18 cellular contexts compared by ENCODE assay signal in genomic region chr21:46131721-46132651, GRCh38. TPM values are rescaled to one million over a fixed set of nuclear protein-coding genes. Genes with fewer than 3 reads are reported as not detected.
DNase-seq lines count a peak whose midpoint lies in the region; ATAC-seq, FAIRE-seq and TF ChIP-seq lines count a peak whose summit lies in the region.
"Had no signal": no experiment of that assay in that cellular context is flagged by ENCODE, and none has a peak within 500 bp of the region (broad histone marks: within the 10 kb centered on the region; RNA-seq: fewer than 3 reads in every experiment).

No MANE protein-coding gene starts in this region.

- ATAC-seq in GM21360 (IDR thresholded peaks at IDR 0.05; ENCODE audit: unreplicated experiment) = no peak
- ATAC-seq in stimulated activated effector memory CD8-positive, alpha-beta T cell treated with anti-CD3 and anti-CD28 coated beads, Interleukin-12 subunit alpha, Interleukin-12 subunit beta, amount 100 ng/mL, for 72 hours = no peak
- ATAC-seq: GM12878 had no signal

- no peak overlapping the region for H4K8ac ChIP-seq in neuronal stem cell (ENCODE audit: low read depth, low read length)

- TF ChIP-seq CTCF in chondrocyte (IDR thresholded peaks at IDR 0.05) = no peak
- no peak for TF ChIP-seq CTCF in kidney (IDR thresholded peaks at IDR 0.05; ENCODE audit: borderline replicate concordance, extremely low read depth, insufficient read depth)

- H3K4me1 Mint-ChIP-seq in chondrocyte (ENCODE audit: low read depth) = peaks cover 9% of the 10 kb centered on the region
- H3K4me1 Mint-ChIP-seq in stimulated activated effector memory CD8-positive, alpha-beta T cell treated with anti-CD3 and anti-CD28 coated beads, Interleukin-12 subunit alpha, Interleukin-12 subunit beta, amount 100 ng/mL, for 72 hours = no peaks in the 10 kb centered on the region

- peak overlapping the region; percentile 96 for H2AK5ac ChIP-seq in neuronal stem cell (ENCODE audit: low read depth, low read length)

- DNase-seq in H54 (ENCODE audit: insufficient read length, low spot score) (no peak), chondrocyte (ENCODE audit: low spot score) (peak; percentile 87), kidney (peak; percentile 73), neuronal stem cell (ENCODE audit: low spot score) (no peak), NCI-H1694 (lab: John Stamatoyannopoulos, UW) (no peak), T1000 (lab: John Stamatoyannopoulos, UW) (no peak)
- DNase-seq in stimulated activated effector memory CD8-positive, alpha-beta T cell treated with anti-CD3 and anti-CD28 coated beads, Interleukin-12 subunit alpha, Interleukin-12 subunit beta, amount 100 ng/mL, for 72 hours (ENCODE audit: low spot score in 2 of 2) = no peak
- DNase-seq: NCI-H1092 treated with DMSO at 0.1 percent for 48 hours, NCI-H1694 treated with DMSO at 0.1 percent for 48 hours, NCI-H510A treated with DMSO at 0.1 percent for 48 hours, NCI-H82 had no signal

- intact Hi-C loops in kidney (cut with DNase I) = no loop called here

- H3K79me1 ChIP-seq in neuronal stem cell (ENCODE audit: low read depth, low read length) = no peaks in the 10 kb centered on the region

- peak overlapping the region; percentile 70 for H3K27ac Mint-ChIP-seq in chondrocyte (ENCODE audit: unreplicated experiment)
- H3K27ac Mint-ChIP-seq in stimulated activated effector memory CD8-positive, alpha-beta T cell treated with anti-CD3 and anti-CD28 coated beads, Interleukin-12 subunit alpha, Interleukin-12 subunit beta, amount 100 ng/mL, for 72 hours = no peak overlapping the region
- H3K27ac Mint-ChIP-seq: CD4-positive, alpha-beta memory T cell had no signal

- H3K9me3 ChIP-seq in kidney (ENCODE audit: control insufficient read depth in 1 of 2, low read length in 2 of 2) (no peaks in the 10 kb centered on the region), neuronal stem cell (replicated peaks in 1 of 2; ENCODE audit: control insufficient read depth in 2 of 2, insufficient read depth in 1 of 2, low read depth in 1 of 2, low read length in 2 of 2) (peaks cover 0 to 2% of the 10 kb centered on the region in 2 donors)
- H3K9me3 ChIP-seq: BLaER1, SJSA1 had no signal

- H3K4me2 ChIP-seq in neuronal stem cell (ENCODE audit: insufficient read depth, low read length, poor library complexity, severe bottlenecking) = no peak overlapping the region
- H3K4me2 ChIP-seq: BLaER1 had no signal

- H3K9ac ChIP-seq in kidney (ENCODE audit: low read length in 2 of 2) (no peak overlapping the region), neuronal stem cell (ENCODE audit: low read depth, low read length, poor library complexity) (no peak overlapping the region)
- H3K9ac ChIP-seq: BLaER1, GM23248 had no signal

- FAIRE-seq in H54 (lab: Jason Lieb, UNC) (no peak), kidney (lab: Jason Lieb, UNC) (no peak)
- FAIRE-seq: GM12878, GM19239 had no signal

- no peak overlapping the region for H2BK15ac ChIP-seq in neuronal stem cell (ENCODE audit: low read length)

- H3K4me1 ChIP-seq in kidney (ENCODE audit: control insufficient read depth in 1 of 2, insufficient read depth in 1 of 2, low read depth in 1 of 2, low read length in 2 of 2) = no peaks in the 10 kb centered on the region
- peaks cover 3 to 10% of the 10 kb centered on the region in 2 donors for H3K4me1 ChIP-seq in neuronal stem cell (ENCODE audit: control insufficient read depth in 2 of 2, insufficient read depth in 1 of 2, low read depth in 1 of 2, low read length in 2 of 2)
- H3K4me1 ChIP-seq: SJSA1 had no signal

- peaks cover 8% of the 10 kb centered on the region for H3K36me3 Mint-ChIP-seq in chondrocyte (ENCODE audit: low read depth)
- no peaks in the 10 kb centered on the region for H3K36me3 Mint-ChIP-seq in stimulated activated effector memory CD8-positive, alpha-beta T cell treated with anti-CD3 and anti-CD28 coated beads, Interleukin-12 subunit alpha, Interleukin-12 subunit beta, amount 100 ng/mL, for 72 hours
- H3K36me3 Mint-ChIP-seq: CD4-positive, alpha-beta memory T cell had no signal

- H3K9me3 Mint-ChIP-seq in chondrocyte (ENCODE audit: low read depth) = no peaks in the 10 kb centered on the region
- H3K9me3 Mint-ChIP-seq in stimulated activated effector memory CD8-positive, alpha-beta T cell treated with anti-CD3 and anti-CD28 coated beads, Interleukin-12 subunit alpha, Interleukin-12 subunit beta, amount 100 ng/mL, for 72 hours = no peaks in the 10 kb centered on the region
- H3K9me3 Mint-ChIP-seq: CD4-positive, alpha-beta memory T cell had no signal

- no peak overlapping the region for H3K4me3 ChIP-seq in kidney (ENCODE audit: low read length in 2 of 2)
- H3K4me3 ChIP-seq in neuronal stem cell (ENCODE audit: low read length in 2 of 2) = peak overlapping the region in 1 of 2 donors; percentile 62
- H3K4me3 ChIP-seq: BLaER1, GM12878, GM23248, SJSA1 had no signal

- no CpG with 5 or more reads among the region's 89 CpGs for WGBS in neuronal stem cell (ENCODE audit: extremely low coverage in 2 of 2, insufficient read length in 2 of 2, insufficient replicate concordance in 1 of 2), 2 donors

- no peak overlapping the region for H4K91ac ChIP-seq in neuronal stem cell (ENCODE audit: low read depth, low read length, poor library complexity)

- H2BK120ac ChIP-seq in neuronal stem cell (ENCODE audit: low read depth, low read length) = no peak overlapping the region

- H3K18ac ChIP-seq in neuronal stem cell (ENCODE audit: low read length) = peak overlapping the region; percentile 83

- H3K4ac ChIP-seq in neuronal stem cell (ENCODE audit: low read length) = peak overlapping the region; percentile 93

- H3K4me3 Mint-ChIP-seq in chondrocyte (ENCODE audit: unreplicated experiment) = no peak overlapping the region
- H3K4me3 Mint-ChIP-seq in stimulated activated effector memory CD8-positive, alpha-beta T cell treated with anti-CD3 and anti-CD28 coated beads, Interleukin-12 subunit alpha, Interleukin-12 subunit beta, amount 100 ng/mL, for 72 hours = no peak overlapping the region
- H3K4me3 Mint-ChIP-seq: CD4-positive, alpha-beta memory T cell had no signal

- no peak overlapping the region for H2AFZ ChIP-seq in neuronal stem cell (ENCODE audit: low read length)
- H2AFZ ChIP-seq: GM23248 had no signal

- no peaks in the 10 kb centered on the region for H3K27me3 Mint-ChIP-seq in chondrocyte (ENCODE audit: low read depth)

- peak overlapping the region; percentile 46 for H2BK12ac ChIP-seq in neuronal stem cell (ENCODE audit: low read length)

- H2BK5ac ChIP-seq in neuronal stem cell (ENCODE audit: low read length) = peak overlapping the region; percentile 53

- no peaks in the 10 kb centered on the region for H3K27me3 ChIP-seq in neuronal stem cell (ENCODE audit: control insufficient read depth in 3 of 3, insufficient read depth in 3 of 3, low read depth in 1 of 3, low read length in 3 of 3)
- H3K27me3 ChIP-seq: SJSA1 had no signal

- no peak overlapping the region for H3K27ac ChIP-seq in kidney (ENCODE audit: low read depth in 2 of 2, low read length in 2 of 2)
- H3K27ac ChIP-seq in neuronal stem cell (replicated peaks; ENCODE audit: low read length) = no peak overlapping the region
- H3K27ac ChIP-seq: BLaER1, GM23248, SJSA1 had no signal

- H3K36me3 ChIP-seq in kidney (ENCODE audit: control insufficient read depth in 1 of 2, insufficient read depth in 2 of 2, low read length in 2 of 2) (peaks cover 0 to 2% of the 10 kb centered on the region in 2 donors), neuronal stem cell (replicated peaks in 1 of 2; ENCODE audit: control insufficient read depth in 2 of 2, insufficient read depth in 2 of 2, low read length in 2 of 2) (no peaks in the 10 kb centered on the region)
- H3K36me3 ChIP-seq: BLaER1 had no signal

- H3K23ac ChIP-seq in neuronal stem cell (ENCODE audit: low read depth, low read length, poor library complexity) = peak overlapping the region; percentile 95

- peak overlapping the region; percentile 89 for H3K14ac ChIP-seq in neuronal stem cell (ENCODE audit: low read length)

- TF ChIP-seq POLR2A in H54 (IDR thresholded peaks at IDR 0.05; ENCODE audit: low read depth, low read length) = 0 out of 2 replicates have a peak, but pooled peaks have one; percentile 20

RNA-seq across cellular contexts. Expression of gene FTCD, which starts 23.4 kb away (rescaled TPM):
- total RNA-seq in chondrocyte = 1.7 to 4.1 TPM (median 1.7 TPM) in 3 replicates
- total RNA-seq in kidney = 51.6 TPM
- 273 TPM for polyA plus RNA-seq in kidney (ENCODE audit: insufficient read depth, low read depth, low replicate concordance)
- 2.1 TPM for polyA plus RNA-seq in neuronal stem cell (2013, experiment 1 of 2)
- 2.0 TPM for polyA plus RNA-seq in neuronal stem cell (2013, experiment 2 of 2)
- total RNA-seq: GM23248, SJSA1 had no signal
- polyA plus RNA-seq: CD4-positive, alpha-beta memory T cell; GM23248 had no signal

RNA-seq across cellular contexts. Expression of gene COL6A2, which starts 34.1 kb away (rescaled TPM):
- total RNA-seq in chondrocyte (1,314 to 1,671 TPM (median 1,646 TPM) in 3 replicates), kidney (174 TPM)
- 52.4 TPM for polyA plus RNA-seq in kidney (ENCODE audit: insufficient read depth, low read depth, low replicate concordance)
- polyA plus RNA-seq in neuronal stem cell (2013, experiment 1 of 2) = 19.3 TPM
- polyA plus RNA-seq in neuronal stem cell (2013, experiment 2 of 2) = 19.1 TPM

RNA-seq across cellular contexts. Expression of gene SPATC1L, which starts 52.3 kb away (rescaled TPM):
- total RNA-seq in chondrocyte = 14.0 to 18.5 TPM (median 14.1 TPM) in 3 replicates
- total RNA-seq in kidney = 8.7 TPM
- polyA plus RNA-seq in kidney (ENCODE audit: insufficient read depth, low read depth, low replicate concordance) = 3.7 TPM
- 38.2 TPM for polyA plus RNA-seq in neuronal stem cell (2013, experiment 1 of 2)
- polyA plus RNA-seq in neuronal stem cell (2013, experiment 2 of 2) = 37.5 TPM

Comparison
In these comparisons a context has a peak if more than half of its experiments do, and no peak if none do; other contexts are left out.
1. DNase-seq: peak in chondrocyte (single experiment) and kidney (single experiment); none in H54 (single experiment), neuronal stem cell (single experiment), NCI-H1694 (single experiment), T1000 (single experiment) and stimulated activated effector memory CD8-positive, alpha-beta T cell treated with anti-CD3 and anti-CD28 coated beads, Interleukin-12 subunit alpha, Interleukin-12 subunit beta, amount 100 ng/mL, for 72 hours (0 of 2).
2. RNA of gene FTCD, which starts 23.4 kb away (total RNA-seq): 51.6 TPM in kidney (single experiment); 1.7 to 4.1 TPM in chondrocyte; every median in the first group is over 10 times any median in the second.